15 cellular contexts compared by ENCODE assay signal in the genomic region with DNA sequence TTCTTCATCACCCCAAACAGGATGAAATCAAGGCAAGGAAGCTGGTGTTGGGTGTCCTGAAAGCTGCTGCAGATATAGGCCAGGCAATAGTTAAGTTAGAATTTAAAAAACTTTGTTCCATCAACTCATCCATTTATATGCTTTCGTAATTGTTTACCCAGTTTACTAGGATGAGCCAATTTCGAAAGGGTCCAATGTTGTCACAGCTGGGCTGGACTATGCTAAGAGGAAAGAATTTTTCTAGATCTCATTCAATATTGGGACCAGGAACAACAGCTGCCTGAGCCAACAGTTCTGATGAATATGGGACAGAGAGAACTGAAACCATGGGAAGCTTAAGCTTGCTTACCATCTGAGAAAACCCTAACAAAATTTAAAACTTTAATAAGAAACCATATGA. TPM values are rescaled to one million over a fixed set of nuclear protein-coding genes. Genes with fewer than 3 reads are reported as not detected.
DNase-seq lines count a peak whose midpoint lies in the region; ATAC-seq and TF ChIP-seq lines count a peak whose summit lies in the region.
"Had no signal": no experiment of that assay in that cellular context is flagged by ENCODE, and none has a peak within 500 bp of the region (broad histone marks: within the 10 kb centered on the region; RNA-seq: fewer than 3 reads in every experiment).

No MANE protein-coding gene starts in this region.

- ATAC-seq in HG02973 (IDR thresholded peaks at IDR 0.05; ENCODE audit: unreplicated experiment) = no peak
- ATAC-seq in GM21390 (IDR thresholded peaks at IDR 0.05; ENCODE audit: unreplicated experiment) = no peak
- no peak for ATAC-seq in HG03354 (IDR thresholded peaks at IDR 0.05; ENCODE audit: poor library complexity, severe bottlenecking, unreplicated experiment)
- no peak for ATAC-seq in HG02938 (IDR thresholded peaks at IDR 0.05; ENCODE audit: unreplicated experiment)
- ATAC-seq: body of pancreas; effector memory CD8-positive, alpha-beta T cell; natural killer cell treated with Interleukin-12 subunit alpha and Interleukin-12 subunit beta and Interleukin-15 and Interleukin-18, amount 100 ng/mL, for 72 hours had no signal

- no peak for TF ChIP-seq CTCF in esophagus squamous epithelium (IDR thresholded peaks at IDR 0.05)
- TF ChIP-seq CTCF in lower leg skin (IDR thresholded peaks at IDR 0.05) = no peak
- no peak for TF ChIP-seq CTCF in testis (IDR thresholded peaks at IDR 0.05)

- 32 to 56% methylated on average over 2 of the region's 2 CpGs for WGBS in esophagus squamous epithelium, 2 donors
- 21 to 28% methylated on average over 2 of the region's 2 CpGs for WGBS in lower leg skin, 2 donors
- WGBS in testis, 2 donors = 44 to 63% methylated on average over 2 of the region's 2 CpGs

- H3K4me3 ChIP-seq in esophagus squamous epithelium (no peak overlapping the region), lower leg skin (ENCODE audit: low read depth, poor library complexity, severe bottlenecking) (no peak overlapping the region), testis (no peak overlapping the region)
- H3K4me3 ChIP-seq: body of pancreas, HAP-1 had no signal

- H3K4me1 ChIP-seq in esophagus squamous epithelium (peaks cover 26 to 95% (median 64%) of the 10 kb centered on the region in 3 donors), testis (peaks cover 55% of the 10 kb centered on the region)
- H3K4me1 ChIP-seq: HAP-1 had no signal

- H3K27ac ChIP-seq in esophagus squamous epithelium (peak overlapping the region; percentile 28 to 76 (median 66)), testis (peak overlapping the region; percentile 10 to 55)
- H3K27ac ChIP-seq: body of pancreas had no signal

- H3K36me3 ChIP-seq in esophagus squamous epithelium (no peaks in the 10 kb centered on the region), testis (ENCODE audit: low read depth, missing control alignments) (no peaks in the 10 kb centered on the region)
- H3K36me3 ChIP-seq: HAP-1 had no signal

- TF ChIP-seq POLR2A in esophagus squamous epithelium (IDR thresholded peaks at IDR 0.05) (no peak), lower leg skin (IDR thresholded peaks at IDR 0.05) (no peak), testis (IDR thresholded peaks at IDR 0.05) (no peak)

- intact Hi-C loops in esophagus squamous epithelium (cut with DNase I) = no loop called here
- intact Hi-C loops in lower leg skin (cut with DNase I; ENCODE audit: low total_unique reads) = no loop called here
- intact Hi-C loops in testis (cut with DNase I; ENCODE audit: low total_unique reads) = no loop called here

- no peaks in the 10 kb centered on the region for H3K9me3 ChIP-seq in esophagus squamous epithelium
- H3K9me3 ChIP-seq in testis = no peaks in the 10 kb centered on the region
- H3K9me3 ChIP-seq: body of pancreas, HAP-1 had no signal

- H3K27me3 ChIP-seq in esophagus squamous epithelium (no peaks in the 10 kb centered on the region), testis (no peaks in the 10 kb centered on the region)
- H3K27me3 ChIP-seq: body of pancreas had no signal

- DNase-seq in LHCN-M2 (ENCODE audit: low read depth) (peak; percentile 65), esophagus squamous epithelium (lab: John Stamatoyannopoulos, UW) (no peak), lower leg skin (ENCODE audit: low spot score in 2 of 2) (peak; percentile 75 to 88), testis (peak; percentile 70)
- DNase-seq: activated effector memory CD4-positive, alpha-beta T cell treated with anti-CD3 and anti-CD28 coated beads, Interleukin-2, amount 50 U/mL, for 16 hours; DMS79 treated with DMSO at 0.1 percent for 48 hours; effector memory CD8-positive, alpha-beta T cell; small intestine had no signal

RNA-seq across cellular contexts. Expression of a gene that starts 21.6 kb away (rescaled TPM):
- total RNA-seq in LHCN-M2 (2014; rRNA removed) (75.7 and 83.2 TPM in 2 replicates), esophagus squamous epithelium (10 to 100 TPM; 41.3 to 97.8 (median 67.6) TPM), lower leg skin (100 to 1,000 TPM in 3 of 4 donors, 10 to 100 TPM in 1; 99.1 to 209 (median 124) TPM), testis (100 to 1,000 TPM; 135 to 142 TPM)
- polyA plus RNA-seq in LHCN-M2 (2012) = 17.5 TPM
- 48.1 TPM for polyA plus RNA-seq in testis (ENCODE audit: insufficient read depth, low read depth, low replicate concordance)
